ENCODE assay signal across 3 cellular contexts in genomic region chr20:32904678-32905077, GRCh38. TPM values are rescaled to one million over a fixed set of nuclear protein-coding genes. Genes with fewer than 3 reads are reported as not detected.
"Had no signal": no experiment of that assay in that cellular context is flagged by ENCODE, and none has a peak within 500 bp of the region (broad histone marks: within the 10 kb centered on the region; RNA-seq: fewer than 3 reads in every experiment).

No MANE protein-coding gene starts in this region.

RNA-seq across cellular contexts. Expression of gene EFCAB8, which starts 46.0 kb away (rescaled TPM):
- total RNA-seq: M059J, MCF 10A, NCI-H460 had no signal
